In genomic region chr6:97282238-97282725, GRCh38 we compare ENCODE assay signal across 8 cellular contexts. TPM values are rescaled to one million over a fixed set of nuclear protein-coding genes. Genes with fewer than 3 reads are reported as not detected.
A peak's percentile ranks its signal among the peaks of the same experiment; 100 is the strongest.
DNase-seq lines count a peak whose midpoint lies in the region; ATAC-seq and TF ChIP-seq lines count a peak whose summit lies in the region.

No MANE protein-coding gene starts in this region.

- peak overlapping the region; percentile 88 for H3K4me3 ChIP-seq in RWPE2 (ENCODE audit: severe bottlenecking)
- H3K4me3 ChIP-seq in epithelial cell of proximal tubule (ENCODE audit: low read depth, low read length) = peak overlapping the region; percentile 72
- H3K4me3 ChIP-seq in neuron (ENCODE audit: low read length) = peak overlapping the region; percentile 90

- H3K9me3 ChIP-seq in RWPE2 (ENCODE audit: severe bottlenecking) (no peaks in the 10 kb centered on the region), neuron (ENCODE audit: low read length) (no peaks in the 10 kb centered on the region)

- TF ChIP-seq CTCF in RWPE2 (IDR thresholded peaks at IDR 0.05; ENCODE audit: poor library complexity, severe bottlenecking) (no peak), epithelial cell of proximal tubule (conservative IDR thresholded peaks at IDR 0.05; ENCODE audit: low read depth, low read length) (no peak)

- no peaks in the 10 kb centered on the region for H3K27me3 ChIP-seq in RWPE2 (ENCODE audit: insufficient read depth, poor library complexity, severe bottlenecking)
- no peaks in the 10 kb centered on the region for H3K27me3 ChIP-seq in neuron (ENCODE audit: insufficient read depth, low read length)

- H3K36me3 ChIP-seq in RWPE2 (ENCODE audit: low read depth) (peaks cover 42% of the 10 kb centered on the region), neuron (ENCODE audit: insufficient read depth, low read length) (peaks cover 21% of the 10 kb centered on the region)

- H3K4me1 ChIP-seq in RWPE2 (ENCODE audit: insufficient read depth, poor library complexity, severe bottlenecking) (peaks cover 18% of the 10 kb centered on the region), neuron (ENCODE audit: insufficient read depth, low read length) (peaks cover 9% of the 10 kb centered on the region)

- no peak for DNase-seq in activated T-cell treated with anti-CD3 and anti-CD28 coated beads, Interleukin-2, amount 50 U/mL, for 24 hours
- no peak for DNase-seq in activated T-cell treated with anti-CD3 and anti-CD28 coated beads, Interleukin-2, amount 50 U/mL, for 1 hour
- DNase-seq in RWPE2 (ENCODE audit: low spot score) = no peak
- DNase-seq in epithelial cell of proximal tubule (ENCODE audit: low read depth) = no peak
- no peak for DNase-seq in activated CD8-positive, alpha-beta memory T cell treated with anti-CD3 and anti-CD28 coated beads, Interleukin-2, amount 50 U/mL, for 48 hours
- DNase-seq in 8988T = no peak

- peak overlapping the region; percentile 98 for H2AFZ ChIP-seq in neuron (ENCODE audit: low read depth, low read length)

- H3K4me1 Mint-ChIP-seq in activated T-cell treated with anti-CD3 and anti-CD28 coated beads, Interleukin-2, amount 50 U/mL, for 24 hours (ENCODE audit: low read depth) = peaks cover 30% of the 10 kb centered on the region

- H3K27me3 Mint-ChIP-seq in activated T-cell treated with anti-CD3 and anti-CD28 coated beads, Interleukin-2, amount 50 U/mL, for 24 hours = no peaks in the 10 kb centered on the region

- H3K27ac ChIP-seq in RWPE2 (ENCODE audit: poor library complexity, severe bottlenecking) = peak overlapping the region; percentile 40

- H3K36me3 Mint-ChIP-seq in activated T-cell treated with anti-CD3 and anti-CD28 coated beads, Interleukin-2, amount 50 U/mL, for 24 hours (ENCODE audit: low read depth) = peaks cover 56% of the 10 kb centered on the region

- ATAC-seq in HG02642 (IDR thresholded peaks at IDR 0.05; ENCODE audit: poor library complexity, unreplicated experiment) = peak; percentile 4
- ATAC-seq in RWPE2 (ENCODE audit: low read depth) = peak; percentile 26; the same call in 2 of the 3 replicates

- H3K27ac Mint-ChIP-seq in activated T-cell treated with anti-CD3 and anti-CD28 coated beads, Interleukin-2, amount 50 U/mL, for 24 hours = peak overlapping the region; percentile 90

- H3K4me3 Mint-ChIP-seq in activated T-cell treated with anti-CD3 and anti-CD28 coated beads, Interleukin-2, amount 50 U/mL, for 24 hours = peak overlapping the region; percentile 92

- no peaks in the 10 kb centered on the region for H3K9me3 Mint-ChIP-seq in activated T-cell treated with anti-CD3 and anti-CD28 coated beads, Interleukin-2, amount 50 U/mL, for 24 hours

RNA-seq across cellular contexts. Expression of gene MMS22L, which starts 0.7 kb away (rescaled TPM):
- 10.7 and 19.2 TPM in 2 replicates for total RNA-seq in epithelial cell of proximal tubule
